9 cellular contexts compared by ENCODE assay signal in the genomic region with DNA sequence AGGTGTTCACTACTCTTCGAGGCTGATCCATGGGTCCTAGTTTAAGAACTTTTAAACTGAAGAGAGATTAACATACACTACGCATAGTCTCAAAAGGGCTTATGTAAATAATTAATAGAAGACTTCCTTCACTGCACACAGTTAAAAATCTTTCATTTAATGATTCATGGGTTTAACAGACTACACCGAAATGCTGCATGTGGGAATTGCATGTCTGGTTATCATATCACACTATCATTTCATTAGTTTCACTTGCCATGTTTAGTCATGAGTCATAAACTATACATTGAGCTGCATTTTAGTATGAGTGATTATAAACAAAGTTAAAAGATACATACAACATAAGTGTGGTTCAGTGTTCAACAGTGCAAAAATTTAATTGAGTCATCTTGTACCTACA. TPM values are rescaled to one million over a fixed set of nuclear protein-coding genes. Genes with fewer than 3 reads are reported as not detected.
DNase-seq lines count a peak whose midpoint lies in the region; ATAC-seq and TF ChIP-seq lines count a peak whose summit lies in the region.
"Had no signal": no experiment of that assay in that cellular context is flagged by ENCODE, and none has a peak within 500 bp of the region (broad histone marks: within the 10 kb centered on the region; RNA-seq: fewer than 3 reads in every experiment).

No MANE protein-coding gene starts in this region.

- DNase-seq in immature natural killer cell (peak; percentile 14 to 30 (median 21)), Peyer's patch (no peak), COLO668 (lab: John Stamatoyannopoulos, UW; ENCODE audit: unreplicated experiment) (no peak)
- no peak for DNase-seq in stimulated activated naive CD4-positive, alpha-beta T cell treated with Interleukin-2 at 50 U/mL for 16 hours (lab: John Stamatoyannopoulos, UW)
- no peak for DNase-seq in stimulated activated naive CD4-positive, alpha-beta T cell (lab: John Stamatoyannopoulos, UW)
- DNase-seq: stimulated activated CD4-positive, alpha-beta T cell treated with anti-CD3 and anti-CD28 coated beads, Interleukin-1b, Interleukin-23, amount 100 ng/mL, for 48 hours had no signal

- peaks cover 16 to 43% of the 10 kb centered on the region in 2 donors for H3K4me1 Mint-ChIP-seq in immature natural killer cell

- no peaks in the 10 kb centered on the region for H3K9me3 Mint-ChIP-seq in immature natural killer cell

- peaks cover 0 to 3% (median 0%) of the 10 kb centered on the region in 3 donors for H3K27me3 Mint-ChIP-seq in immature natural killer cell (ENCODE audit: low read depth in 3 of 3)

- TF ChIP-seq POLR2A in Peyer's patch (IDR thresholded peaks at IDR 0.05): no peak

- no peaks in the 10 kb centered on the region for H3K4me1 ChIP-seq in Peyer's patch

- H3K27ac ChIP-seq in Peyer's patch: peak overlapping the region in 1 of 4 donors; percentile 1

- H3K4me3 ChIP-seq in Peyer's patch: no peak overlapping the region

- peak overlapping the region in 3 of 5 donors; percentile 1 to 23 (median 19) for H3K4me3 Mint-ChIP-seq in immature natural killer cell

- H3K36me3 Mint-ChIP-seq in immature natural killer cell: peaks cover 5 to 12% (median 11%) of the 10 kb centered on the region in 3 donors

- no peaks in the 10 kb centered on the region for H3K27me3 ChIP-seq in Peyer's patch

- peaks cover 0 to 42% (median 0%) of the 10 kb centered on the region in 3 donors for H3K36me3 ChIP-seq in Peyer's patch

- H3K9me3 ChIP-seq in Peyer's patch: no peaks in the 10 kb centered on the region

- no peak for TF ChIP-seq CTCF in Peyer's patch (IDR thresholded peaks at IDR 0.05)

- ATAC-seq in GM18508 (IDR thresholded peaks at IDR 0.05; ENCODE audit: insufficient read depth, unreplicated experiment) (peak; percentile 80), GM21619 (IDR thresholded peaks at IDR 0.05; ENCODE audit: unreplicated experiment) (peak; percentile 91), HG03460 (IDR thresholded peaks at IDR 0.05; ENCODE audit: unreplicated experiment) (peak; percentile 93)

- H3K27ac Mint-ChIP-seq in immature natural killer cell: peak overlapping the region; percentile 7 to 85 (median 34)

RNA-seq across cellular contexts. Expression of gene GLS, which starts 31.2 kb away (rescaled TPM):
- polyA plus RNA-seq in immature natural killer cell: 10 to 100 TPM; 20.5 to 37.8 (median 29.7) TPM
- total RNA-seq in Peyer's patch: 100 to 1,000 TPM; 232 to 298 (median 258) TPM

Comparison
In these comparisons a context has a peak if more than half of its experiments do, and no peak if none do; other contexts are left out.
1. DNase-seq: peak in immature natural killer cell (3 of 3); none in stimulated activated naive CD4-positive, alpha-beta T cell treated with Interleukin-2 at 50 U/mL for 16 hours (single experiment), Peyer's patch (0 of 3), stimulated activated naive CD4-positive, alpha-beta T cell (0 of 6) and COLO668 (single experiment).
2. Peak in every context shown above with its lines, with median percentiles within 50 percentile points of each other: ATAC-seq.